Comparison of ENCODE assay signal across 9 cellular contexts in genomic region chr6:56091159-56091869, GRCh38.
DNase-seq lines count a peak whose midpoint lies in the region; ATAC-seq and TF ChIP-seq lines count a peak whose summit lies in the region.
"Had no signal": no experiment of that assay in that cellular context is flagged by ENCODE, and none has a peak within 500 bp of the region (broad histone marks: within the 10 kb centered on the region; RNA-seq: fewer than 3 reads in every experiment).

No MANE protein-coding gene starts in this region.

- intact Hi-C loops in mucosa of descending colon (cut with DNase I, micrococcal nuclease): no loop called here
- intact Hi-C loops in activated T-helper 2 cell treated with anti-CD3 and anti-CD28 coated beads, Interferon-gamma antibody, Interleukin-2, Interleukin-4, amounts not matched to agents 10 μg/mL and 5 μg/mL and 100 μg/mL, durations not matched to agents 14 hours and 24 hours and 36 hours (cut with micrococcal nuclease): no loop called here

- peak; percentile 79 for DNase-seq in DMS153 (lab: John Stamatoyannopoulos, UW)
- DNase-seq in MV-4-11 (lab: John Stamatoyannopoulos, UW): peak; percentile 66
- DNase-seq in chondrocyte (ENCODE audit: low spot score): no peak
- DNase-seq in mucosa of descending colon: no peak
- no peak for DNase-seq in T-helper 1 cell
- DNase-seq in activated T-helper 2 cell treated with anti-CD3 and anti-CD28 coated beads, Interferon-gamma antibody, Interleukin-2, Interleukin-4, amounts not matched to agents 10 μg/mL and 5 μg/mL and 100 μg/mL, durations not matched to agents 14 hours and 24 hours and 36 hours (ENCODE audit: low spot score): no peak
- no peak for DNase-seq in COLO668 (lab: John Stamatoyannopoulos, UW; ENCODE audit: unreplicated experiment)
- DNase-seq: activated CD8-positive, alpha-beta T cell treated with anti-CD3 and anti-CD28 coated beads for 36 hours had no signal

- H3K36me3 Mint-ChIP-seq in chondrocyte (ENCODE audit: low read depth): peaks cover 20% of the 10 kb centered on the region
- no peaks in the 10 kb centered on the region for H3K36me3 Mint-ChIP-seq in activated T-helper 2 cell treated with anti-CD3 and anti-CD28 coated beads, Interferon-gamma antibody, Interleukin-2, Interleukin-4, amounts not matched to agents 10 μg/mL and 5 μg/mL and 100 μg/mL, durations not matched to agents 14 hours and 24 hours and 36 hours (ENCODE audit: low read depth)

- H3K9me3 Mint-ChIP-seq in chondrocyte (ENCODE audit: low read depth): peaks cover 27% of the 10 kb centered on the region
- no peaks in the 10 kb centered on the region for H3K9me3 Mint-ChIP-seq in activated T-helper 2 cell treated with anti-CD3 and anti-CD28 coated beads, Interferon-gamma antibody, Interleukin-2, Interleukin-4, amounts not matched to agents 10 μg/mL and 5 μg/mL and 100 μg/mL, durations not matched to agents 14 hours and 24 hours and 36 hours

- H3K4me1 ChIP-seq in mucosa of descending colon (ENCODE audit: low read depth): no peaks in the 10 kb centered on the region

- H3K9me3 ChIP-seq in mucosa of descending colon: no peaks in the 10 kb centered on the region

- H3K27me3 Mint-ChIP-seq in chondrocyte (ENCODE audit: low read depth): no peaks in the 10 kb centered on the region
- H3K27me3 Mint-ChIP-seq in activated T-helper 2 cell treated with anti-CD3 and anti-CD28 coated beads, Interferon-gamma antibody, Interleukin-2, Interleukin-4, amounts not matched to agents 10 μg/mL and 5 μg/mL and 100 μg/mL, durations not matched to agents 14 hours and 24 hours and 36 hours (ENCODE audit: low read depth): no peaks in the 10 kb centered on the region
- H3K27me3 Mint-ChIP-seq: activated CD8-positive, alpha-beta T cell treated with anti-CD3 and anti-CD28 coated beads for 36 hours had no signal

- H3K27ac Mint-ChIP-seq in chondrocyte (ENCODE audit: unreplicated experiment): peak overlapping the region; percentile 97
- no peak overlapping the region for H3K27ac Mint-ChIP-seq in activated T-helper 2 cell treated with anti-CD3 and anti-CD28 coated beads, Interferon-gamma antibody, Interleukin-2, Interleukin-4, amounts not matched to agents 10 μg/mL and 5 μg/mL and 100 μg/mL, durations not matched to agents 14 hours and 24 hours and 36 hours
- H3K27ac Mint-ChIP-seq: activated CD8-positive, alpha-beta T cell treated with anti-CD3 and anti-CD28 coated beads for 36 hours had no signal

- ATAC-seq in mucosa of descending colon (peak; percentile 68), GM18517 (IDR thresholded peaks at IDR 0.05; ENCODE audit: unreplicated experiment) (no peak)
- ATAC-seq: activated CD8-positive, alpha-beta T cell treated with anti-CD3 and anti-CD28 coated beads for 36 hours had no signal

- H3K4me1 Mint-ChIP-seq in chondrocyte (ENCODE audit: low read depth): peaks cover 40% of the 10 kb centered on the region
- no peaks in the 10 kb centered on the region for H3K4me1 Mint-ChIP-seq in activated T-helper 2 cell treated with anti-CD3 and anti-CD28 coated beads, Interferon-gamma antibody, Interleukin-2, Interleukin-4, amounts not matched to agents 10 μg/mL and 5 μg/mL and 100 μg/mL, durations not matched to agents 14 hours and 24 hours and 36 hours (ENCODE audit: low read depth)

- no peaks in the 10 kb centered on the region for H3K36me3 ChIP-seq in mucosa of descending colon (ENCODE audit: low read depth)

- H3K4me3 Mint-ChIP-seq in chondrocyte (ENCODE audit: unreplicated experiment): peak overlapping the region; percentile 35
- H3K4me3 Mint-ChIP-seq in activated T-helper 2 cell treated with anti-CD3 and anti-CD28 coated beads, Interferon-gamma antibody, Interleukin-2, Interleukin-4, amounts not matched to agents 10 μg/mL and 5 μg/mL and 100 μg/mL, durations not matched to agents 14 hours and 24 hours and 36 hours (ENCODE audit: low read depth): no peak overlapping the region
- H3K4me3 Mint-ChIP-seq: activated CD8-positive, alpha-beta T cell treated with anti-CD3 and anti-CD28 coated beads for 36 hours had no signal

- H3K4me3 ChIP-seq in mucosa of descending colon: no peak overlapping the region

- TF ChIP-seq CTCF in chondrocyte (IDR thresholded peaks at IDR 0.05) (no peak), mucosa of descending colon (IDR thresholded peaks at IDR 0.05) (no peak)

Comparison
In these comparisons a context has a peak if more than half of its experiments do, and no peak if none do; other contexts are left out.
1. DNase-seq: peak in DMS153 (single experiment) and MV-4-11 (single experiment); none in chondrocyte (single experiment), mucosa of descending colon (0 of 3), T-helper 1 cell (0 of 5), activated T-helper 2 cell treated with anti-CD3 and anti-CD28 coated beads, Interferon-gamma antibody, Interleukin-2, Interleukin-4, amounts not matched to agents 10 μg/mL and 5 μg/mL and 100 μg/mL, durations not matched to agents 14 hours and 24 hours and 36 hours (single experiment) and COLO668 (single experiment).